In the genomic region with DNA sequence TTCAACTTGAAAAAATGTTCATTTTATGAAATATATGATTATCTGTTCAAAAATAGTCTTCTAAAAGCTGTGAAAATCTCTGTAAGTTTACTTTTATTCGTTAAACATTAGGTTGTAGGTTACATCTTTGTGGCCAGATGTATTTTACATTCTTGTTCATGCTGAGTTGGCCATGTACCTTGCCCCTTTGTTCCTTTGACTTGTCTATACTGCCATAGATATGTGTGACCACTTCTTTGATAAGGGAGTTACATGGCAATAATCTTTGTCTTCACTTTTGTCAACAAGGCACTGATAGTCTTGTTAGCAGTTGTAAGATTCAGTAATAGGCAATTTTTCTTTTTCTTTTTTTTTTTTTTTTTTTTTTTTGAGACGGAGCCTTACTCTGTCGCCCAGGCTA, we compare ENCODE assay signal across 23 cellular contexts. TPM values are rescaled to one million over a fixed set of nuclear protein-coding genes. Genes with fewer than 3 reads are reported as not detected.
A peak's percentile ranks its signal among the peaks of the same experiment; 100 is the strongest.
DNase-seq lines count a peak whose midpoint lies in the region; ATAC-seq, FAIRE-seq and TF ChIP-seq lines count a peak whose summit lies in the region.
"Had no signal": no experiment of that assay in that cellular context is flagged by ENCODE, and none has a peak within 500 bp of the region (broad histone marks: within the 10 kb centered on the region; RNA-seq: fewer than 3 reads in every experiment).

No MANE protein-coding gene starts in this region.

- no peak for FAIRE-seq in small intestine (lab: Jason Lieb, UNC)
- FAIRE-seq: A549, G401.6, GM12892, GM19239, H54 had no signal

- H3K4me3 ChIP-seq in Peyer's patch (no peak overlapping the region), right lobe of liver (no peak overlapping the region), small intestine (ENCODE audit: low read depth in 1 of 2, low read length in 2 of 2) (no peak overlapping the region)
- H3K4me3 ChIP-seq: A549, HAP-1 had no signal

- no peaks in the 10 kb centered on the region for H3K4me1 ChIP-seq in Peyer's patch
- H3K4me1 ChIP-seq in right lobe of liver, result peaks cover 0 to 10% (median 3%) of the 10 kb centered on the region in 4 donors
- peaks cover 0 to 2% of the 10 kb centered on the region in 2 donors for H3K4me1 ChIP-seq in small intestine (ENCODE audit: control insufficient read depth in 2 of 2, insufficient read depth in 1 of 2, low read depth in 1 of 2, low read length in 1 of 2)
- H3K4me1 ChIP-seq: A549, HAP-1 had no signal

- H3K9me3 ChIP-seq in Peyer's patch (no peaks in the 10 kb centered on the region), right lobe of liver (no peaks in the 10 kb centered on the region), small intestine (ENCODE audit: control insufficient read depth, low read depth) (no peaks in the 10 kb centered on the region)
- H3K9me3 ChIP-seq: A549, Caco-2, HAP-1 had no signal

- H3K27ac ChIP-seq in Peyer's patch, result peak overlapping the region in 3 of 4 donors; percentile 29 to 68 (median 56)
- no peak overlapping the region for H3K27ac ChIP-seq in right lobe of liver
- no peak overlapping the region for H3K27ac ChIP-seq in small intestine (ENCODE audit: low read depth in 1 of 2, low read length in 1 of 2)
- H3K27ac ChIP-seq: A549 had no signal

- ATAC-seq in left lobe of liver, result peak; percentile 56
- ATAC-seq in right lobe of liver, result peak; percentile 21 to 59 (median 46)
- no peak for ATAC-seq in GM18520 (IDR thresholded peaks at IDR 0.05; ENCODE audit: unreplicated experiment)
- ATAC-seq: A549 had no signal

- H3K27me3 ChIP-seq in Peyer's patch (no peaks in the 10 kb centered on the region), right lobe of liver (no peaks in the 10 kb centered on the region), small intestine (ENCODE audit: control insufficient read depth in 2 of 2, insufficient read depth in 2 of 2, low read length in 2 of 2) (no peaks in the 10 kb centered on the region)

- DNase-seq in Peyer's patch (peak in 1 of 3 donors; percentile 73), left lobe of liver (ENCODE audit: low spot score) (no peak), right lobe of liver (no peak), small intestine (peak; percentile 90), kidney tubule cell (ENCODE audit: low spot score) (no peak), NCI-H1436 treated with DMSO at 0.1 percent for 48 hours (lab: John Stamatoyannopoulos, UW) (no peak), AML-193 (lab: John Stamatoyannopoulos, UW) (no peak)
- DNase-seq: 8988T; ACHN; C1 segment of cervical spinal cord; CD4-positive, alpha-beta memory T cell; DMS153; DND-41; GOT3; HFFc6 had no signal

- TF ChIP-seq CTCF in Peyer's patch (IDR thresholded peaks at IDR 0.05) (no peak), right lobe of liver (IDR thresholded peaks at IDR 0.05) (no peak)

- TF ChIP-seq POLR2A in Peyer's patch (IDR thresholded peaks at IDR 0.05) (no peak), right lobe of liver (IDR thresholded peaks at IDR 0.05) (no peak)

- WGBS in right lobe of liver (ENCODE audit: insufficient coverage, low coverage, low lambda C conversion rate, missing lambda C conversion rate), result 48% methylated on average over 2 of the region's 3 CpGs
- 22 to 70% (median 68%) methylated on average over 3 of the region's 3 CpGs for WGBS in small intestine, 3 donors

- intact Hi-C loops in right lobe of liver (cut with DNase I), result no loop called here

- H3K36me3 ChIP-seq in Peyer's patch, result peaks cover 0 to 74% (median 0%) of the 10 kb centered on the region in 3 donors
- peaks cover 0 to 50% (median 10%) of the 10 kb centered on the region in 4 donors for H3K36me3 ChIP-seq in right lobe of liver
- peaks cover 0 to 4% of the 10 kb centered on the region in 2 donors for H3K36me3 ChIP-seq in small intestine (ENCODE audit: control insufficient read depth in 2 of 2, insufficient read depth in 2 of 2, low read length in 2 of 2)

RNA-seq across cellular contexts. Expression of a gene that starts 15.9 kb away (rescaled TPM):
- 10 to 100 TPM; 17.3 to 54.8 (median 40.4) TPM for total RNA-seq in Peyer's patch
- 31.4 TPM for total RNA-seq in left lobe of liver
- total RNA-seq in right lobe of liver, result 10 to 100 TPM; 28.4 to 45.8 (median 40.0) TPM
- 10 to 100 TPM in 2 of 3 donors, 1 to 10 TPM in 1; 9.9 to 23.3 (median 18.6) TPM for polyA plus RNA-seq in small intestine

RNA-seq across cellular contexts. Expression of a gene that starts 31.8 kb away (rescaled TPM):
- total RNA-seq in Peyer's patch (100 to 1,000 TPM; 102 to 126 (median 118) TPM), left lobe of liver (168 TPM), right lobe of liver (100 to 1,000 TPM in 4 of 6 experiments, 10 to 100 TPM in 2; 53.0 to 195 (median 142) TPM)
- 10 to 100 TPM; 45.5 to 70.7 (median 63.5) TPM for polyA plus RNA-seq in small intestine

Comparison
In these comparisons a context has a peak if more than half of its experiments do, and no peak if none do; other contexts are left out.
1. H3K27ac ChIP-seq: peak in Peyer's patch (3 of 4); none in right lobe of liver (0 of 3) and small intestine (0 of 2).